ENCODE assay signal across 11 cellular contexts in genomic region chr18:8450013-8450412, GRCh38.
DNase-seq lines count a peak whose midpoint lies in the region; ATAC-seq, FAIRE-seq and TF ChIP-seq lines count a peak whose summit lies in the region.
"Had no signal": no experiment of that assay in that cellular context is flagged by ENCODE, and none has a peak within 500 bp of the region (broad histone marks: within the 10 kb centered on the region; RNA-seq: fewer than 3 reads in every experiment).

No MANE protein-coding gene starts in this region.

- FAIRE-seq in HepG2 (lab: Jason Lieb, UNC) = peak; percentile 66

- no peak overlapping the region for H3K27ac Mint-ChIP-seq in activated T-helper 2 cell treated with anti-CD3 and anti-CD28 coated beads, Interferon-gamma antibody, Interleukin-2, Interleukin-4, amounts not matched to agents 10 μg/mL and 5 μg/mL and 100 μg/mL, durations not matched to agents 14 hours and 24 hours and 36 hours
- H3K27ac Mint-ChIP-seq: dendritic cell treated with granulocyte-macrophage colony-stimulating factor and Interleukin-4, amounts not matched to agents 40 ng/mL and 50 ng/mL, for 4 days had no signal

- no peaks in the 10 kb centered on the region for H3K9me3 Mint-ChIP-seq in activated T-helper 2 cell treated with anti-CD3 and anti-CD28 coated beads, Interferon-gamma antibody, Interleukin-2, Interleukin-4, amounts not matched to agents 10 μg/mL and 5 μg/mL and 100 μg/mL, durations not matched to agents 14 hours and 24 hours and 36 hours
- H3K9me3 Mint-ChIP-seq: dendritic cell treated with granulocyte-macrophage colony-stimulating factor and Interleukin-4, amounts not matched to agents 40 ng/mL and 50 ng/mL, for 4 days had no signal

- no peak for TF ChIP-seq POLR2A in HepG2 (IDR thresholded peaks at IDR 0.05; ENCODE audit: insufficient read depth in 1 of 2, low read depth in 2 of 2, low read length in 2 of 2)
- no peak for TF ChIP-seq POLR2A in GM18505 (IDR thresholded peaks at IDR 0.05; ENCODE audit: borderline replicate concordance, extremely low read depth, insufficient read depth, insufficient read length)

- no peaks in the 10 kb centered on the region for H4K20me1 ChIP-seq in HepG2 (ENCODE audit: insufficient read depth, low read length)

- CTCF ChIA-PET in BJ (lab: Yijun Ruan, JAX) = interaction anchor here (1.3 to 3.2 kb wide), 2 partner anchors 9 to 31 kb away, joined by 3 to 11 read pairs; no protein-coding TSS in a partner anchor
- CTCF ChIA-PET in HEK293 (lab: Yijun Ruan, JAX) = interaction anchor here (0.6 to 2.7 kb wide), 14 partner anchors 10 to 1303 kb away, joined by 3 to 12 read pairs (median 3); no protein-coding TSS in a partner anchor
- CTCF ChIA-PET in HepG2 (lab: Yijun Ruan, JAX; ENCODE audit: low intra/inter-chr PET ratio, low total read pairs) = no interaction called here

- no peaks in the 10 kb centered on the region for H3K4me1 ChIP-seq in HEK293 (ENCODE audit: control insufficient read depth, insufficient read depth, low read length)
- no peaks in the 10 kb centered on the region for H3K4me1 ChIP-seq in HepG2 (ENCODE audit: insufficient read depth, low read length)

- under 1% methylated on average over 5 of the region's 5 CpGs for WGBS in HepG2 (ENCODE audit: low lambda C conversion rate)

- TF ChIP-seq EP300 in HepG2 (IDR thresholded peaks at IDR 0.05; ENCODE audit: low read depth in 2 of 2, low read length in 2 of 2) (no peak), HepG2 (CRISPR knock-in tag; IDR thresholded peaks at IDR 0.05; ENCODE audit: borderline replicate concordance) (no peak)

- peaks cover 1% of the 10 kb centered on the region for H3K27me3 Mint-ChIP-seq in activated T-helper 2 cell treated with anti-CD3 and anti-CD28 coated beads, Interferon-gamma antibody, Interleukin-2, Interleukin-4, amounts not matched to agents 10 μg/mL and 5 μg/mL and 100 μg/mL, durations not matched to agents 14 hours and 24 hours and 36 hours (ENCODE audit: low read depth)
- H3K27me3 Mint-ChIP-seq: dendritic cell treated with granulocyte-macrophage colony-stimulating factor and Interleukin-4, amounts not matched to agents 40 ng/mL and 50 ng/mL, for 4 days had no signal

- no peaks in the 10 kb centered on the region for H3K79me2 ChIP-seq in HepG2 (ENCODE audit: insufficient read depth, low read length)

- no peak overlapping the region for H3K4me3 Mint-ChIP-seq in activated T-helper 2 cell treated with anti-CD3 and anti-CD28 coated beads, Interferon-gamma antibody, Interleukin-2, Interleukin-4, amounts not matched to agents 10 μg/mL and 5 μg/mL and 100 μg/mL, durations not matched to agents 14 hours and 24 hours and 36 hours (ENCODE audit: low read depth)
- H3K4me3 Mint-ChIP-seq: dendritic cell treated with granulocyte-macrophage colony-stimulating factor and Interleukin-4, amounts not matched to agents 40 ng/mL and 50 ng/mL, for 4 days; naive B cell had no signal

- H3K9me3 ChIP-seq in HEK293 (ENCODE audit: control insufficient read depth, insufficient read depth, low read depth, low read length) (no peaks in the 10 kb centered on the region), HepG2 (ENCODE audit: low read length) (no peaks in the 10 kb centered on the region)

- no TSS peak for BruUV-seq in HepG2 (replicated peaks; lab: Mats Ljungman, UMichigan)

- POLR2A ChIA-PET in BJ (lab: Charles Lee) (no interaction called here), HEK293 (lab: Yijun Ruan, JAX) (no interaction called here), HepG2 (lab: Yijun Ruan, JAX) (no interaction called here)

- no peak overlapping the region for H3K4me2 ChIP-seq in HepG2 (ENCODE audit: low read depth, low read length)

- in situ Hi-C loops in HepG2 (cut with HindIII; ENCODE audit: extremely low pct_ligation_motif_present, low pct_unique_long_range_greater_than_20kb) = no loop called here

- no peaks in the 10 kb centered on the region for H3K4me1 Mint-ChIP-seq in activated T-helper 2 cell treated with anti-CD3 and anti-CD28 coated beads, Interferon-gamma antibody, Interleukin-2, Interleukin-4, amounts not matched to agents 10 μg/mL and 5 μg/mL and 100 μg/mL, durations not matched to agents 14 hours and 24 hours and 36 hours (ENCODE audit: low read depth)
- H3K4me1 Mint-ChIP-seq: naive B cell had no signal

- ATAC-seq in HepG2 (peak; percentile 77), GM21526 (IDR thresholded peaks at IDR 0.05; ENCODE audit: low FRiP score, unreplicated experiment) (no peak), GM18505 (IDR thresholded peaks at IDR 0.05; ENCODE audit: unreplicated experiment) (no peak)

- TF ChIP-seq CTCF in BJ (IDR thresholded peaks at IDR 0.05; ENCODE audit: insufficient read depth, low read depth, low read length) (peak; percentile 60), HEK293 (tag by site-specific recombination; IDR thresholded peaks at IDR 0.05) (peak; percentile 34; the same call in 1 of the 2 replicates), VCaP (conservative IDR thresholded peaks at IDR 0.05) (peak; percentile 36; the same call in 1 of the 2 replicates), HepG2 (CRISPR knock-in tag; IDR thresholded peaks at IDR 0.05) (peak; percentile 55)

- H3K27ac ChIP-seq in HEK293 (ENCODE audit: extremely low read depth, low read depth, low read length) (no peak overlapping the region), VCaP (no peak overlapping the region), HepG2 (ENCODE audit: extremely low read length, insufficient read depth, low read length) (no peak overlapping the region)

- intact Hi-C loops in HepG2 (cut with micrococcal nuclease; ENCODE audit: unreplicated experiment) = no loop called here
- intact Hi-C loops in activated T-helper 2 cell treated with anti-CD3 and anti-CD28 coated beads, Interferon-gamma antibody, Interleukin-2, Interleukin-4, amounts not matched to agents 10 μg/mL and 5 μg/mL and 100 μg/mL, durations not matched to agents 14 hours and 24 hours and 36 hours (cut with micrococcal nuclease) = no loop called here

- no peak overlapping the region for H3K4me3 ChIP-seq in BJ (ENCODE audit: low read depth, low read length)
- no peak overlapping the region for H3K4me3 ChIP-seq in HEK293 (ENCODE audit: low read depth, low read length)
- H3K4me3 ChIP-seq in HepG2 (replicated peaks in 1 of 3; ENCODE audit: insufficient read depth in 1 of 3, low read depth in 2 of 3, low read length in 3 of 3) = no peak overlapping the region

- no peak for TF ChIP-seq RAD21 in HepG2 (CRISPR knock-in tag; IDR thresholded peaks at IDR 0.05)

- H3K27me3 ChIP-seq in BJ (ENCODE audit: control insufficient read depth, insufficient read depth, low read length) = peaks cover 7% of the 10 kb centered on the region; the same call in 1 of the 2 replicates
- H3K27me3 ChIP-seq in HepG2 (ENCODE audit: control insufficient read depth in 1 of 2, insufficient read depth in 2 of 2, low read length in 2 of 2) = no peaks in the 10 kb centered on the region

- DNase-seq in BJ (ENCODE audit: low read depth) = no peak
- DNase-seq in HepG2 (ENCODE audit: low spot score) = no peak
- no peak for DNase-seq in stimulated activated CD4-positive, alpha-beta T cell treated with anti-CD3 and anti-CD28 coated beads, Interleukin-2, amount 100 ng/mL, for 48 hours
- DNase-seq in activated T-helper 2 cell treated with anti-CD3 and anti-CD28 coated beads, Interferon-gamma antibody, Interleukin-2, Interleukin-4, amounts not matched to agents 10 μg/mL and 5 μg/mL and 100 μg/mL, durations not matched to agents 14 hours and 24 hours and 36 hours (ENCODE audit: low spot score) = no peak
- DNase-seq: naive B cell, NCI-H524 treated with DMSO at 0.1 percent for 48 hours had no signal

- H2AFZ ChIP-seq in HepG2 (ENCODE audit: low read length) = no peak overlapping the region

- no peak overlapping the region for H3K9ac ChIP-seq in HepG2 (ENCODE audit: insufficient read depth, low read depth, low read length)

- H3K36me3 ChIP-seq in BJ (ENCODE audit: control insufficient read depth, insufficient read depth, low read length) (no peaks in the 10 kb centered on the region), HEK293 (ENCODE audit: control insufficient read depth in 2 of 2, insufficient read depth in 1 of 2, low read length in 2 of 2) (no peaks in the 10 kb centered on the region), HepG2 (replicated peaks in 1 of 2; ENCODE audit: control insufficient read depth in 1 of 2, insufficient read depth in 2 of 2, low read length in 2 of 2) (no peaks in the 10 kb centered on the region)

- H3K36me3 Mint-ChIP-seq in activated T-helper 2 cell treated with anti-CD3 and anti-CD28 coated beads, Interferon-gamma antibody, Interleukin-2, Interleukin-4, amounts not matched to agents 10 μg/mL and 5 μg/mL and 100 μg/mL, durations not matched to agents 14 hours and 24 hours and 36 hours (ENCODE audit: low read depth) = no peaks in the 10 kb centered on the region
- H3K36me3 Mint-ChIP-seq: naive B cell had no signal

TF ChIP-seq in HEK293, 187 proteins besides CTCF, POLR2A, EP300 and RAD21:
- no peak for TF ChIP-seq ZNF544 (tag by site-specific recombination; IDR thresholded peaks at IDR 0.05)

TF ChIP-seq in HepG2, 621 proteins besides CTCF, POLR2A, EP300 and RAD21:
- 0 out of 2 replicates have a peak, but pooled peaks have one; percentile 48 for TF ChIP-seq ZNF644 (CRISPR knock-in tag; IDR thresholded peaks at IDR 0.05; ENCODE audit: low read depth)
- TF ChIP-seq CENPBD1 (CRISPR knock-in tag; IDR thresholded peaks at IDR 0.05; ENCODE audit: borderline replicate concordance, low read depth) = no peak
- peak; percentile 68; the same call in 1 of the 2 replicates for TF ChIP-seq GFI1 (CRISPR knock-in tag; IDR thresholded peaks at IDR 0.05; ENCODE audit: borderline replicate concordance)
- peak; percentile 30 for TF ChIP-seq STAG1 (CRISPR knock-in tag; IDR thresholded peaks at IDR 0.05)
- TF ChIP-seq SMC3 (IDR thresholded peaks at IDR 0.05; ENCODE audit: low read length) = 0 out of 2 replicates have a peak, but pooled peaks have one; percentile 30
- no peak for TF ChIP-seq FOXP1 (IDR thresholded peaks at IDR 0.05)
- no peak for TF ChIP-seq FOXP1 (CRISPR knock-in tag; IDR thresholded peaks at IDR 0.05)
TF ChIP-seq in HepG2: peak in this region for 4.
